Comparison of ENCODE assay signal across 32 cellular contexts in genomic region chr14:83561261-83561660, GRCh38.
"Had no signal": no experiment of that assay in that cellular context is flagged by ENCODE, and none has a peak within 500 bp of the region (broad histone marks: within the 10 kb centered on the region; RNA-seq: fewer than 3 reads in every experiment).

No MANE protein-coding gene starts in this region.

- DNase-seq: activated CD4-positive, alpha-beta memory T cell treated with anti-CD3 and anti-CD28 coated beads for 36 hours; activated CD4-positive, alpha-beta T cell treated with anti-CD3 and anti-CD28 coated beads for 36 hours; activated CD4-positive, alpha-beta T cell treated with anti-CD3 and anti-CD28 coated beads, Interleukin-2, amount 10 ng/mL, durations not matched to agents 24 days and 14 days; activated CD4-positive, CD25-positive, alpha-beta regulatory T cell; activated CD4-positive, CD25-positive, alpha-beta regulatory T cell treated with anti-CD3 and anti-CD28 coated beads, Interleukin-2, amount 50 U/mL, for 72 hours; activated CD8-positive, alpha-beta memory T cell treated with anti-CD3 and anti-CD28 coated beads, Interleukin-2, amount 10 ng/mL, durations not matched to agents 7 days and 5 days; activated CD8-positive, alpha-beta memory T cell treated with anti-CD3 and anti-CD28 coated beads, Interleukin-2, amount 50 U/mL, for 4 hours; activated CD8-positive, alpha-beta T cell treated with anti-CD3 and anti-CD28 coated beads, Interleukin-2, amount 10 ng/mL, durations not matched to agents 7 days and 5 days; activated effector memory CD4-positive, alpha-beta T cell treated with anti-CD3 and anti-CD28 coated beads, Interleukin-2, amount 50 U/mL, for 16 hours; activated naive CD4-positive, alpha-beta T cell treated with anti-CD3 and anti-CD28 coated beads for 36 hours; activated naive CD8-positive, alpha-beta T cell treated with anti-CD3 and anti-CD28 coated beads for 36 hours; activated naive CD8-positive, alpha-beta T cell treated with anti-CD3 and anti-CD28 coated beads, Interleukin-2, amount 50 U/mL, for 24 hours; activated T-cell treated with anti-CD3 and anti-CD28 coated beads, Interleukin-2, amount 50 U/mL, for 1 hour; activated T-cell treated with anti-CD3 and anti-CD28 coated beads, Interleukin-2, amount 50 U/mL, for 48 hours; adrenal gland; amygdala; aorta; body of pancreas; caudate nucleus; cortex of kidney; dermis blood vessel endothelial cell; effector CD4-positive, alpha-beta T cell; effector memory CD8-positive, alpha-beta T cell; esophagus squamous epithelium; foreskin melanocyte; T-helper 1 cell; T-helper 17 cell; T1000 had no signal

- H3K27ac ChIP-seq: adrenal gland, body of pancreas, epithelial cell of prostate, esophagus squamous epithelium, gastroesophageal sphincter had no signal

- FAIRE-seq: colon, endothelial cell of umbilical vein had no signal

- ATAC-seq: activated CD4-positive, alpha-beta T cell treated with anti-CD3 and anti-CD28 coated beads for 36 hours; activated CD8-positive, alpha-beta memory T cell treated with anti-CD3 and anti-CD28 coated beads, Interleukin-2, amount 10 ng/mL, durations not matched to agents 7 days and 5 days; activated CD8-positive, alpha-beta T cell treated with anti-CD3 and anti-CD28 coated beads, Interleukin-2, amount 10 ng/mL, durations not matched to agents 7 days and 5 days; activated naive CD8-positive, alpha-beta T cell treated with anti-CD3 and anti-CD28 coated beads, Interleukin-2, amount 50 U/mL, for 24 hours; body of pancreas; effector memory CD8-positive, alpha-beta T cell; gastroesophageal sphincter; T-helper 17 cell had no signal

- H3K9me3 ChIP-seq: body of pancreas, esophagus squamous epithelium, gastroesophageal sphincter had no signal

- H3K4me1 ChIP-seq: adrenal gland, body of pancreas, esophagus squamous epithelium, gastroesophageal sphincter had no signal

- H3K4me3 ChIP-seq: adrenal gland, body of pancreas, esophagus squamous epithelium, gastroesophageal sphincter had no signal

- H3K27me3 ChIP-seq: adrenal gland, body of pancreas, esophagus squamous epithelium, gastroesophageal sphincter had no signal

- H3K36me3 ChIP-seq: adrenal gland, esophagus squamous epithelium, gastroesophageal sphincter had no signal
